Comparison of ENCODE assay signal across 1 cellular context in the genomic region with DNA sequence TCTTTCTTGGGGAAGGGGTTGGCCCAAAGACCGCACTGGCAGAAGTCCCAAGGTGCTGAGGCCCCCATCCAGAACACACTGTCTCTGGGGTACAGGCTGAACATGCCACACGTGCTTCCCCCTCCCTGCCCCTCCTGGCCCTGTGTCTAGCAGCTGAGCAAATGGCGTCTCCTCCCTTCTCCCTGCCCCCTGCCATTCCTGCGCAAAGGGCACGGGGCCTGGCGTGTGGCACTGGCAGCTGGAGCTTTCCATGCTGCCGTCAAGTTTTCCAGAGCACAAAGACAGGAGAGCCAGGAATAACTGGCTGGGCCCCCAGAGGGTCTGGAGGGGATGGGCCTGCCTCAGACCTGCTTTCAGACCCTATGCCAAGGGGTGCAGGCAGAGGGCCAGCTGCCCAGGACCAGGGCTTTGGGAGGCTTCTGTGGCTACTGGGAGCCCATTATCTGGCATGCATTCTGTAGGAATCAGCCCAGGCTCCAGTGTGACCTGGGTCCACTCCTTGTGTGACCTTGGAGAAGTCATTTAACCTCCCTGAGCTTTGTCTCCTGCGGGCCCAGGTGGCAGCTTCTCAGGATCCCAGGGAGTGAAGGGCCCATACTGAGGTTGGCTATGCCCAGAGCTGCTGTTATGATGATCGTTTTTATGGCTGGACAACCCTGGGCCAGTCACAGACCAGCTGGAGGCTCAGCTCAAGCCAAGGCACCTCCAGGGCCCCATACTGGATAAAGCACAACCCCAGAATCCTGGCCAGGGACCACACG.
TF ChIP-seq lines count a peak whose summit lies in the region.

No MANE protein-coding gene starts in this region.

TF ChIP-seq in GM23338, 12 proteins besides CTCF, POLR2A, EP300 and RAD21 (continued from another document):
- TF ChIP-seq, protein P1, sequence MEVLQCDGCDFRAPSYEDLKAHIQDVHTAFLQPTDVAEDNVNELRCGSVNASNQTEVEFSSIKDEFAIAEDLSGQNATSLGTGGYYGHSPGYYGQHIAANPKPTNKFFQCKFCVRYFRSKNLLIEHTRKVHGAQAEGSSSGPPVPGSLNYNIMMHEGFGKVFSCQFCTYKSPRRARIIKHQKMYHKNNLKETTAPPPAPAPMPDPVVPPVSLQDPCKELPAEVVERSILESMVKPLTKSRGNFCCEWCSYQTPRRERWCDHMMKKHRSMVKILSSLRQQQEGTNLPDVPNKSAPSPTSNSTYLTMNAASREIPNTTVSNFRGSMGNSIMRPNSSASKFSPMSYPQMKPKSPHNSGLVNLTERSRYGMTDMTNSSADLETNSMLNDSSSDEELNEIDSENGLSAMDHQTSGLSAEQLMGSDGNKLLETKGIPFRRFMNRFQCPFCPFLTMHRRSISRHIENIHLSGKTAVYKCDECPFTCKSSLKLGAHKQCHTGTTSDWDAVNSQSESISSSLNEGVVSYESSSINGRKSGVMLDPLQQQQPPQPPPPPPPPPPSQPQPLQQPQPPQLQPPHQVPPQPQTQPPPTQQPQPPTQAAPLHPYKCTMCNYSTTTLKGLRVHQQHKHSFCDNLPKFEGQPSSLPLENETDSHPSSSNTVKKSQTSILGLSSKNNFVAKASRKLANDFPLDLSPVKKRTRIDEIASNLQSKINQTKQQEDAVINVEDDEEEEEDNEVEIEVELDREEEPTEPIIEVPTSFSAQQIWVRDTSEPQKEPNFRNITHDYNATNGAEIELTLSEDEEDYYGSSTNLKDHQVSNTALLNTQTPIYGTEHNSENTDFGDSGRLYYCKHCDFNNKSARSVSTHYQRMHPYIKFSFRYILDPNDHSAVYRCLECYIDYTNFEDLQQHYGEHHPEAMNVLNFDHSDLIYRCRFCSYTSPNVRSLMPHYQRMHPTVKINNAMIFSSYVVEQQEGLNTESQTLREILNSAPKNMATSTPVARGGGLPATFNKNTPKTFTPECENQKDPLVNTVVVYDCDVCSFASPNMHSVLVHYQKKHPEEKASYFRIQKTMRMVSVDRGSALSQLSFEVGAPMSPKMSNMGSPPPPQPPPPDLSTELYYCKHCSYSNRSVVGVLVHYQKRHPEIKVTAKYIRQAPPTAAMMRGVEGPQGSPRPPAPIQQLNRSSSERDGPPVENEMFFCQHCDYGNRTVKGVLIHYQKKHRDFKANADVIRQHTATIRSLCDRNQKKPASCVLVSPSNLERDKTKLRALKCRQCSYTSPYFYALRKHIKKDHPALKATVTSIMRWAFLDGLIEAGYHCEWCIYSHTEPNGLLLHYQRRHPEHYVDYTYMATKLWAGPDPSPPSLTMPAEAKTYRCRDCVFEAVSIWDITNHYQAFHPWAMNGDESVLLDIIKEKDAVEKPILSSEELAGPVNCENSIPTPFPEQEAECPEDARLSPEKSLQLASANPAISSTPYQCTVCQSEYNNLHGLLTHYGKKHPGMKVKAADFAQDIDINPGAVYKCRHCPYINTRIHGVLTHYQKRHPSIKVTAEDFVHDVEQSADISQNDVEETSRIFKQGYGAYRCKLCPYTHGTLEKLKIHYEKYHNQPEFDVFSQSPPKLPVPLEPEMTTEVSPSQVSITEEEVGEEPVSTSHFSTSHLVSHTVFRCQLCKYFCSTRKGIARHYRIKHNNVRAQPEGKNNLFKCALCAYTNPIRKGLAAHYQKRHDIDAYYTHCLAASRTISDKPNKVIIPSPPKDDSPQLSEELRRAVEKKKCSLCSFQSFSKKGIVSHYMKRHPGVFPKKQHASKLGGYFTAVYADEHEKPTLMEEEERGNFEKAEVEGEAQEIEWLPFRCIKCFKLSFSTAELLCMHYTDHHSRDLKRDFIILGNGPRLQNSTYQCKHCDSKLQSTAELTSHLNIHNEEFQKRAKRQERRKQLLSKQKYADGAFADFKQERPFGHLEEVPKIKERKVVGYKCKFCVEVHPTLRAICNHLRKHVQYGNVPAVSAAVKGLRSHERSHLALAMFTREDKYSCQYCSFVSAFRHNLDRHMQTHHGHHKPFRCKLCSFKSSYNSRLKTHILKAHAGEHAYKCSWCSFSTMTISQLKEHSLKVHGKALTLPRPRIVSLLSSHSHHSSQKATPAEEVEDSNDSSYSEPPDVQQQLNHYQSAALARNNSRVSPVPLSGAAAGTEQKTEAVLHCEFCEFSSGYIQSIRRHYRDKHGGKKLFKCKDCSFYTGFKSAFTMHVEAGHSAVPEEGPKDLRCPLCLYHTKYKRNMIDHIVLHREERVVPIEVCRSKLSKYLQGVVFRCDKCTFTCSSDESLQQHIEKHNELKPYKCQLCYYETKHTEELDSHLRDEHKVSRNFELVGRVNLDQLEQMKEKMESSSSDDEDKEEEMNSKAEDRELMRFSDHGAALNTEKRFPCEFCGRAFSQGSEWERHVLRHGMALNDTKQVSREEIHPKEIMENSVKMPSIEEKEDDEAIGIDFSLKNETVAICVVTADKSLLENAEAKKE (CRISPR knock-in tag; IDR thresholded peaks at IDR 0.05) = no peak
- no peak for TF ChIP-seq ZNF114 (CRISPR knock-in tag; IDR thresholded peaks at IDR 0.05)
- TF ChIP-seq POLR2AphosphoS5 (IDR thresholded peaks at IDR 0.05; ENCODE audit: low read depth) = no peak
- TF ChIP-seq JUNB (IDR thresholded peaks at IDR 0.05; ENCODE audit: unreplicated experiment) = no peak
- TF ChIP-seq EZH2 (IDR thresholded peaks at IDR 0.05; ENCODE audit: low read depth, unreplicated experiment) = no peak
